1 cellular context compared by ENCODE assay signal in genomic region chr16:29850998-29851397, GRCh38.
TF ChIP-seq lines count a peak whose summit lies in the region.

No MANE protein-coding gene starts in this region.

TF ChIP-seq in K562, 482 proteins besides CTCF, POLR2A, EP300 and RAD21:
- peak; percentile 93 for TF ChIP-seq ZNF12 (CRISPR knock-in tag; IDR thresholded peaks at IDR 0.05)
- no peak for TF ChIP-seq ZKSCAN1 (IDR thresholded peaks at IDR 0.05; ENCODE audit: low read depth, low read length)
